26 cellular contexts compared by ENCODE assay signal in the genomic region with DNA sequence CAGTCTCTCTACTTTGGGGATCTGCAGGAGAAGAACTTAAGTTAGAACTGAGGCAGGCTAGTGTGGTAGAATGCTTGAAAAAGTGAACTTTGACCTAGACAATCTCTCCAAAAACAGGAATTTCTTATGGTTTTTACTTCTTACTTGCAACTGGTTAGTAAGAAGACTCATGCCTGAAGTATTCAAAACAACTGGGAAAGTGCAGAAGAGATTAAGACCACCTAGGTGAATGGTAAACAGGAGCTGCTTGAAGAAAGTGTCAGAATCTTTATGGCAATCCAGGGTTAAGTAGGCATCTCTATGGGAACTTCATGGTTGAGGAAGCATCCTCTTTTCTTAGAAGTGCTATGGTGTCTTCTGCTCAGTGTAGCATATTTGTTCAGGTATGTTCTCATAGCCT.
DNase-seq lines count a peak whose midpoint lies in the region; FAIRE-seq and TF ChIP-seq lines count a peak whose summit lies in the region.
"Had no signal": no experiment of that assay in that cellular context is flagged by ENCODE, and none has a peak within 500 bp of the region (broad histone marks: within the 10 kb centered on the region; RNA-seq: fewer than 3 reads in every experiment).

No MANE protein-coding gene starts in this region.

- H3K4me1 ChIP-seq in testis: no peaks in the 10 kb centered on the region
- H3K4me1 ChIP-seq: A549; BE2C; BLaER1 treated with 17β-estradiol and CSF1 and Interleukin-3, amounts not matched to agents 10 nM and 100 nM had no signal

- in situ Hi-C loops in astrocyte of the spinal cord (cut with HindIII; ENCODE audit: low sequenced_read_pairs): loop anchor here (25.0 kb wide), 1 partner anchor 419 kb away; a partner anchor contains a TSS

- H3K9me3 ChIP-seq in testis: no peaks in the 10 kb centered on the region
- H3K9me3 ChIP-seq: A549; BE2C; BLaER1 treated with 17β-estradiol and CSF1 and Interleukin-3, amounts not matched to agents 10 nM and 100 nM had no signal

- peak; percentile 81 for FAIRE-seq in H54 (lab: Jason Lieb, UNC)
- FAIRE-seq: A549, D721Med, GM12891, GM18507, H1 had no signal

- no peak for DNase-seq in H54 (ENCODE audit: insufficient read length, low spot score)
- peak; percentile 33 for DNase-seq in M059J (ENCODE audit: low read depth)
- DNase-seq in astrocyte of the spinal cord (ENCODE audit: low read depth, low spot score): peak; percentile 17
- peak; percentile 15 for DNase-seq in iris pigment epithelial cell (ENCODE audit: low read depth)
- DNase-seq in HEK293T (ENCODE audit: extremely low spot score): no peak
- DNase-seq in SIG-M5 treated with dmso at 0.1 percent for 504 hours (lab: John Stamatoyannopoulos, UW; ENCODE audit: unreplicated experiment): no peak
- DNase-seq in testis: no peak
- DNase-seq: 8988T; ACHN; AML-193; BE2C; CD4-positive, alpha-beta T cell; CD8-positive, alpha-beta memory T cell; DMS 273 treated with DMSO at 0.1 percent for 48 hours; DMS79; EL; GF-D8; GM23248; H9; HFFc6 had no signal

- CTCF ChIA-PET in HEK293T (lab: Yijun Ruan, JAX): no interaction called here

- intact Hi-C loops in testis (cut with DNase I; ENCODE audit: low total_unique reads): no loop called here

- POLR2A ChIA-PET in HEK293T (lab: Yijun Ruan, JAX): no interaction called here

- no peak for TF ChIP-seq CTCF in astrocyte of the spinal cord (IDR thresholded peaks at IDR 0.05; ENCODE audit: low read depth, low read length)
- TF ChIP-seq CTCF in testis (IDR thresholded peaks at IDR 0.05): no peak

- H3K36me3 ChIP-seq in testis (ENCODE audit: low read depth, missing control alignments): no peaks in the 10 kb centered on the region
- H3K36me3 ChIP-seq: BE2C; BLaER1 treated with 17β-estradiol and CSF1 and Interleukin-3, amounts not matched to agents 10 nM and 100 nM had no signal

- H3K27ac ChIP-seq in testis: no peak overlapping the region
- H3K27ac ChIP-seq: A549; BLaER1 treated with 17β-estradiol and CSF1 and Interleukin-3, amounts not matched to agents 10 nM and 100 nM; GM23248 had no signal

- H3K4me3 ChIP-seq in astrocyte of the spinal cord (ENCODE audit: low read depth, low read length) (no peak overlapping the region), testis (no peak overlapping the region)
- H3K4me3 ChIP-seq: A549; BLaER1 treated with 17β-estradiol and CSF1 and Interleukin-3, amounts not matched to agents 10 nM and 100 nM; GM23248 had no signal

- TF ChIP-seq POLR2A in H54 (IDR thresholded peaks at IDR 0.05; ENCODE audit: low read depth, low read length): no peak
- TF ChIP-seq POLR2A in testis (IDR thresholded peaks at IDR 0.05): no peak

- H3K27me3 ChIP-seq in testis: no peaks in the 10 kb centered on the region
- H3K27me3 ChIP-seq: BE2C; BLaER1 treated with 17β-estradiol and CSF1 and Interleukin-3, amounts not matched to agents 10 nM and 100 nM had no signal

TF ChIP-seq in HEK293T, 16 proteins besides CTCF, POLR2A, EP300 and RAD21:
- TF ChIP-seq L3MBTL2 (conservative IDR thresholded peaks at IDR 0.05) (no peak), HDGF (IDR thresholded peaks at IDR 0.05; ENCODE audit: borderline replicate concordance) (no peak), FOXK2 (IDR thresholded peaks at IDR 0.05) (no peak), SUZ12 (IDR thresholded peaks at IDR 0.05) (no peak)
TF ChIP-seq in HEK293T: peak in this region for 0.

Comparison
In these comparisons a context has a peak if more than half of its experiments do, and no peak if none do; other contexts are left out.
1. DNase-seq: peak in M059J (single experiment), astrocyte of the spinal cord (single experiment) and iris pigment epithelial cell (single experiment); none in H54 (single experiment), HEK293T (single experiment), SIG-M5 treated with dmso at 0.1 percent for 504 hours (single experiment) and testis (single experiment).